ENCODE assay signal across 17 cellular contexts in the genomic region with DNA sequence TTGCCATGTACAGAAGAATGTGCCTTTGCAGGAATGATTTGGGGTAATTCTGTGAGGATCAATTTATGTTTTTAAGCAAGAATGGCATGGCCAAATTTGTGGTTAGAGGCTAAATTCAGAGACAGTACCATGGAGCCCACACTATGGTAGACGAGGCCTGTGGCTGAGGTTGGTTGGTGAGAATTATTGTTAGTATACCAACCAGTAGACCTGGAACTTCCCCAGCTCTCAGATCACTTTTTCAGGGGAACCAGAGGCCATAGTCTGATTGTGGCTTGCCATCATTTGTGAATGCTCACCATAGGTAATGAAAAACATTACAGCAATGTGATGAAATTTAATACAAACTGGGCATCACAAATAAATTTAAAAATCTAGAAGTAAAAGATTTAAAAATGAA. TPM values are rescaled to one million over a fixed set of nuclear protein-coding genes. Genes with fewer than 3 reads are reported as not detected.
DNase-seq lines count a peak whose midpoint lies in the region; ATAC-seq lines count a peak whose summit lies in the region.
"Had no signal": no experiment of that assay in that cellular context is flagged by ENCODE, and none has a peak within 500 bp of the region (broad histone marks: within the 10 kb centered on the region; RNA-seq: fewer than 3 reads in every experiment).

No MANE protein-coding gene starts in this region.

- no peak overlapping the region for H2AFZ ChIP-seq in Karpas-422 (ENCODE audit: low read length)

- H3K9me3 ChIP-seq in ectodermal cell (ENCODE audit: control insufficient read depth, low read length): no peaks in the 10 kb centered on the region
- H3K9me3 ChIP-seq in Karpas-422 (ENCODE audit: low read length): no peaks in the 10 kb centered on the region
- H3K9me3 ChIP-seq: SK-N-SH, uterus had no signal

- H3K27ac ChIP-seq in ectodermal cell (ENCODE audit: insufficient read depth, low read depth, low read length, poor library complexity, severe bottlenecking) (peak overlapping the region; percentile 62), Karpas-422 (ENCODE audit: low read length) (no peak overlapping the region)
- H3K27ac ChIP-seq: uterus had no signal

- H3K36me3 ChIP-seq in ectodermal cell (ENCODE audit: control insufficient read depth, insufficient read depth, low read length): no peaks in the 10 kb centered on the region
- H3K36me3 ChIP-seq in Karpas-422 (ENCODE audit: insufficient read depth, low read length): peaks cover 17% of the 10 kb centered on the region; the same call in 1 of the 2 replicates
- H3K36me3 ChIP-seq: uterus had no signal

- H3K4me1 ChIP-seq in ectodermal cell (ENCODE audit: control insufficient read depth, insufficient read depth, low read length) (no peaks in the 10 kb centered on the region), Karpas-422 (ENCODE audit: low read length) (no peaks in the 10 kb centered on the region)
- H3K4me1 ChIP-seq: uterus had no signal

- ATAC-seq in GM18873 (IDR thresholded peaks at IDR 0.05; ENCODE audit: low FRiP score, unreplicated experiment) (peak; percentile 58), GM21515 (IDR thresholded peaks at IDR 0.05; ENCODE audit: unreplicated experiment) (peak; percentile 78), HG03060 (IDR thresholded peaks at IDR 0.05; ENCODE audit: low read depth, unreplicated experiment) (peak; percentile 43)
- ATAC-seq: PC-3 had no signal

- no peaks in the 10 kb centered on the region for H3K9me2 ChIP-seq in Karpas-422 (replicated peaks; ENCODE audit: insufficient read depth, low read length)
- H3K9me2 ChIP-seq: SK-N-SH had no signal

- DNase-seq in germinal center (ENCODE audit: low spot score): no peak
- no peak for DNase-seq in globus pallidus (ENCODE audit: low spot score)
- no peak for DNase-seq in Karpas-422
- DNase-seq in DMS 273 (lab: John Stamatoyannopoulos, UW; ENCODE audit: unreplicated experiment): no peak
- DNase-seq: activated CD4-positive, alpha-beta T cell treated with anti-CD3 and anti-CD28 coated beads, Interleukin-2, amount 10 ng/mL, durations not matched to agents 24 days and 14 days; activated naive CD4-positive, alpha-beta T cell treated with anti-CD3 and anti-CD28 coated beads, Interleukin-2, amount 50 U/mL, for 16 hours; erythroblast; NCI-H510A treated with DMSO at 0.1 percent for 48 hours; PC-3; retina; SK-N-SH; uterus had no signal

- no peak overlapping the region for H3K4me2 ChIP-seq in Karpas-422 (ENCODE audit: low read depth, low read length, poor library complexity, severe bottlenecking)
- H3K4me2 ChIP-seq: SK-N-SH had no signal

- 94% methylated on average over 1 of the region's 1 CpG for whole genome bisulfite sequencing in ectodermal cell, 2 experiments

- H3K4me3 ChIP-seq in ectodermal cell (ENCODE audit: insufficient read depth, low read depth, low read length) (no peak overlapping the region), Karpas-422 (ENCODE audit: low read length) (no peak overlapping the region)
- H3K4me3 ChIP-seq: uterus had no signal

- no peaks in the 10 kb centered on the region for H3K79me2 ChIP-seq in Karpas-422 (ENCODE audit: low read length)

- no peaks in the 10 kb centered on the region for H3K27me3 ChIP-seq in ectodermal cell (ENCODE audit: control insufficient read depth, insufficient read depth, low read length, poor library complexity, severe bottlenecking)
- H3K27me3 ChIP-seq in Karpas-422 (ENCODE audit: low read length): no peaks in the 10 kb centered on the region
- H3K27me3 ChIP-seq: uterus had no signal

- no peaks in the 10 kb centered on the region for H4K20me1 ChIP-seq in Karpas-422 (ENCODE audit: insufficient read depth, low read depth, low read length)

- no peak overlapping the region for H3K9ac ChIP-seq in Karpas-422 (ENCODE audit: low read length)
- H3K9ac ChIP-seq: SK-N-SH had no signal

RNA-seq across cellular contexts. Expression of gene SHISA3, which starts 56.3 kb away (rescaled TPM):
- not detected for polyA plus RNA-seq in ectodermal cell (2013, experiment 1 of 4)
- polyA plus RNA-seq in ectodermal cell (2013, experiment 2 of 4): not detected
- 0.43 TPM for polyA plus RNA-seq in ectodermal cell (2013, experiment 3 of 4)
- polyA plus RNA-seq in ectodermal cell (2013, experiment 4 of 4): 0.36 TPM
- not detected in 2 replicates for total RNA-seq in Karpas-422 (2014; rRNA removed; shearing (Covaris generic); ENCODE audit: low replicate concordance)
- total RNA-seq: HT1080 had no signal
